27 cellular contexts compared by ENCODE assay signal in the genomic region with DNA sequence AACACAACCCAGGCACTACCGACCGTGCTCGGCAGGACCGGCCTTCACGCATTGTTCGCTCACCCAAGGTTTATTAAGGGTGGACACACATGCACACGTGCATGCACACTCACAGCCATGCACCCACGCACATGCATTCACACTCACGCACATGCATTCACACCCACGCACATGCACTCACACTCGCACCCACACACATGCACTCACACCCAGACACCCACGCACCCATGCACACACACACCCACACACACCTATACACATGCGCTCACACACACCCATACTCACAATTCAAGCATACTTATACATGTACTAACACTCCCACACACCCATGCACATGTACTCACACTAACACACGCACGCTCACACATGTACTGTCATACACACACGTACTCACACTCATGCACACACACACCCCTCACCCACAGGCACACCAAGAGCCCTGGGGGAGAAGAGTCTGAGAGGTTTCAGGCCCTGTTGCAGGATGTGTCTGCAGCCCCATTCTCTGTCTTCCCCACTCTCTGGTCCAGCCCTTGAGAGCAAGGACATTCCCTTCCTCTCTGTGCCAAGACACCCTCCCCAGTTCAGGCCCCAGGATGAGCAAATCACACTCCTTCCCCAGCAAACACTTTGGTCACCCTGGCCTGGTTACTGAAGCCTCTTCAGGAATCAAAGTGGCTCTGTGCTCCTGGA. TPM values are rescaled to one million over a fixed set of nuclear protein-coding genes. Genes with fewer than 3 reads are reported as not detected.
DNase-seq lines count a peak whose midpoint lies in the region; ATAC-seq and TF ChIP-seq lines count a peak whose summit lies in the region.
"Had no signal": no experiment of that assay in that cellular context is flagged by ENCODE, and none has a peak within 500 bp of the region (broad histone marks: within the 10 kb centered on the region; RNA-seq: fewer than 3 reads in every experiment).

No MANE protein-coding gene starts in this region.

- ATAC-seq in GM23338 (no peak), GM21423 (IDR thresholded peaks at IDR 0.05; ENCODE audit: unreplicated experiment) (no peak)
- ATAC-seq in central memory CD8-positive, alpha-beta T cell (replicated peaks; ENCODE audit: extremely low read depth, poor library complexity, severe bottlenecking), result no peak
- ATAC-seq: left lobe of liver had no signal

- H3K27me3 ChIP-seq in GM23338 (ENCODE audit: insufficient read depth) (no peaks in the 10 kb centered on the region), neural progenitor cell (no peaks in the 10 kb centered on the region)
- H3K27me3 ChIP-seq: BLaER1 had no signal

- H3K36me3 ChIP-seq in GM23338 (ENCODE audit: insufficient read depth), result no peaks in the 10 kb centered on the region
- no peaks in the 10 kb centered on the region for H3K36me3 ChIP-seq in neural progenitor cell
- H3K36me3 ChIP-seq: BLaER1, thoracic aorta had no signal

- peak overlapping the region; percentile 76; the same call in 1 of the 2 replicates for H2AFZ ChIP-seq in GM23338
- no peak overlapping the region for H2AFZ ChIP-seq in neural progenitor cell (replicated peaks)
- H2AFZ ChIP-seq: PC-9 had no signal

- H3K9ac ChIP-seq in neural progenitor cell, result no peak overlapping the region
- H3K9ac ChIP-seq: BLaER1 had no signal

- no peaks in the 10 kb centered on the region for H4K20me1 ChIP-seq in GM23338 (replicated peaks; ENCODE audit: insufficient read depth)
- H4K20me1 ChIP-seq in neural progenitor cell (ENCODE audit: low read depth), result no peaks in the 10 kb centered on the region
- H4K20me1 ChIP-seq: BLaER1 had no signal

- peaks cover 16% of the 10 kb centered on the region for H3K4me1 Mint-ChIP-seq in GM23338
- H3K4me1 Mint-ChIP-seq in central memory CD8-positive, alpha-beta T cell, result peaks cover 18% of the 10 kb centered on the region
- H3K4me1 Mint-ChIP-seq in neural progenitor cell, result peaks cover 14% of the 10 kb centered on the region
- H3K4me1 Mint-ChIP-seq: activated B cell treated with CpG ODN at 0.5 μM for 24 hours had no signal

- no peak overlapping the region for H3K27ac Mint-ChIP-seq in GM23338
- H3K27ac Mint-ChIP-seq in central memory CD8-positive, alpha-beta T cell (ENCODE audit: low read depth), result no peak overlapping the region
- H3K27ac Mint-ChIP-seq in neural progenitor cell, result peak overlapping the region; percentile 18
- H3K27ac Mint-ChIP-seq: activated B cell treated with CpG ODN at 0.5 μM for 24 hours; stimulated activated naive CD8-positive, alpha-beta T cell treated with anti-CD3 and anti-CD28 coated beads, Interleukin-15, Interleukin-2, amounts not matched to agents 100 ng/mL and 50 ng/mL, for 24 hours had no signal

- no peak overlapping the region for H3K27ac ChIP-seq in GM23338 (ENCODE audit: low read depth)
- no peak overlapping the region for H3K27ac ChIP-seq in neural progenitor cell
- H3K27ac ChIP-seq: BLaER1, PC-9, skin epidermis, thoracic aorta had no signal

- H3K4me3 ChIP-seq in GM23338 (no peak overlapping the region), neural progenitor cell (no peak overlapping the region)
- H3K4me3 ChIP-seq: BLaER1, PC-9, skin epidermis, thoracic aorta had no signal

- no peaks in the 10 kb centered on the region for H3K9me2 ChIP-seq in GM23338 (ENCODE audit: insufficient read depth)

- H3K79me2 ChIP-seq in GM23338 (replicated peaks; ENCODE audit: insufficient read depth) (no peaks in the 10 kb centered on the region), neural progenitor cell (ENCODE audit: low read depth) (no peaks in the 10 kb centered on the region)

- no peak overlapping the region for H3K4me2 ChIP-seq in GM23338
- no peak overlapping the region for H3K4me2 ChIP-seq in neural progenitor cell
- H3K4me2 ChIP-seq: BLaER1, PC-9 had no signal

- H3F3A ChIP-seq in GM23338 (replicated peaks; ENCODE audit: low read depth), result no peaks in the 10 kb centered on the region
- no peaks in the 10 kb centered on the region for H3F3A ChIP-seq in neural progenitor cell (ENCODE audit: low read depth)

- no peaks in the 10 kb centered on the region for H3K4me1 ChIP-seq in GM23338 (ENCODE audit: insufficient read depth)
- H3K4me1 ChIP-seq in neural progenitor cell, result no peaks in the 10 kb centered on the region
- H3K4me1 ChIP-seq: BLaER1 had no signal

- TF ChIP-seq CTCF in GM23338 (conservative IDR thresholded peaks at IDR 0.05; ENCODE audit: low read depth in 2 of 2), result no peak
- no peak for TF ChIP-seq CTCF in neural progenitor cell (IDR thresholded peaks at IDR 0.05)

- peaks cover 2% of the 10 kb centered on the region for H3K27me3 Mint-ChIP-seq in GM23338 (ENCODE audit: insufficient read depth, low read depth, poor library complexity)
- no peaks in the 10 kb centered on the region for H3K27me3 Mint-ChIP-seq in central memory CD8-positive, alpha-beta T cell
- H3K27me3 Mint-ChIP-seq in neural progenitor cell (ENCODE audit: insufficient read depth, low read depth), result peaks cover 9% of the 10 kb centered on the region
- H3K27me3 Mint-ChIP-seq: activated B cell treated with CpG ODN at 0.5 μM for 24 hours; stimulated activated naive CD8-positive, alpha-beta T cell treated with anti-CD3 and anti-CD28 coated beads, Interleukin-15, Interleukin-2, amounts not matched to agents 100 ng/mL and 50 ng/mL, for 24 hours had no signal

- no peak overlapping the region for H3K4me3 Mint-ChIP-seq in GM23338
- peak overlapping the region; percentile 18 for H3K4me3 Mint-ChIP-seq in central memory CD8-positive, alpha-beta T cell
- no peak overlapping the region for H3K4me3 Mint-ChIP-seq in neural progenitor cell
- H3K4me3 Mint-ChIP-seq: activated B cell treated with CpG ODN at 0.5 μM for 24 hours; stimulated activated naive CD8-positive, alpha-beta T cell treated with anti-CD3 and anti-CD28 coated beads, Interleukin-15, Interleukin-2, amounts not matched to agents 100 ng/mL and 50 ng/mL, for 24 hours had no signal

- H3K36me3 Mint-ChIP-seq in GM23338 (ENCODE audit: low read depth) (no peaks in the 10 kb centered on the region), neural progenitor cell (no peaks in the 10 kb centered on the region)
- no peaks in the 10 kb centered on the region for H3K36me3 Mint-ChIP-seq in central memory CD8-positive, alpha-beta T cell (ENCODE audit: insufficient read depth)

- DNase-seq in AG20443 (ENCODE audit: low spot score), result peak; percentile 20
- DNase-seq in GM23338 (ENCODE audit: low spot score), result no peak
- no peak for DNase-seq in central memory CD8-positive, alpha-beta T cell (ENCODE audit: low spot score in 2 of 2)
- no peak for DNase-seq in neural progenitor cell (ENCODE audit: low spot score)
- DNase-seq in 8988T, result no peak
- no peak for DNase-seq in Kasumi-1 (lab: John Stamatoyannopoulos, UW)
- DNase-seq: activated B cell treated with CpG ODN at 0.5 μM for 24 hours; activated CD4-positive, alpha-beta T cell treated with anti-CD3 and anti-CD28 coated beads, Interleukin-2, amount 50 U/mL, for 48 hours; activated CD8-positive, alpha-beta memory T cell treated with anti-CD3 and anti-CD28 coated beads, Interleukin-2, amount 50 U/mL, for 48 hours; central memory CD4-positive, alpha-beta T cell; COR-L47; dermis blood vessel endothelial cell; DMS53; hypothalamus; NCI-H1048; NCI-H1694 treated with DMSO at 0.1 percent for 48 hours; NCI-H2171; NCI-H526; occipital lobe; PC-9; Right ventricle myocardium superior had no signal

- no peaks in the 10 kb centered on the region for H3K9me3 ChIP-seq in neural progenitor cell (ENCODE audit: low read depth)
- H3K9me3 ChIP-seq: BLaER1, thoracic aorta had no signal

- no peaks in the 10 kb centered on the region for H3K9me3 Mint-ChIP-seq in GM23338
- no peaks in the 10 kb centered on the region for H3K9me3 Mint-ChIP-seq in central memory CD8-positive, alpha-beta T cell
- no peaks in the 10 kb centered on the region for H3K9me3 Mint-ChIP-seq in neural progenitor cell
- H3K9me3 Mint-ChIP-seq: activated B cell treated with CpG ODN at 0.5 μM for 24 hours; stimulated activated naive CD8-positive, alpha-beta T cell treated with anti-CD3 and anti-CD28 coated beads, Interleukin-15, Interleukin-2, amounts not matched to agents 100 ng/mL and 50 ng/mL, for 24 hours had no signal

TF ChIP-seq in GM23338, 12 proteins besides CTCF, POLR2A, EP300 and RAD21 (continues in another document):
- TF ChIP-seq STAT1 (IDR thresholded peaks at IDR 0.05; ENCODE audit: unreplicated experiment) (no peak), JUNB (IDR thresholded peaks at IDR 0.05; ENCODE audit: unreplicated experiment) (no peak), EZH2phosphoT487 (IDR thresholded peaks at IDR 0.05; ENCODE audit: unreplicated experiment) (no peak)
- TF ChIP-seq, protein P1, sequence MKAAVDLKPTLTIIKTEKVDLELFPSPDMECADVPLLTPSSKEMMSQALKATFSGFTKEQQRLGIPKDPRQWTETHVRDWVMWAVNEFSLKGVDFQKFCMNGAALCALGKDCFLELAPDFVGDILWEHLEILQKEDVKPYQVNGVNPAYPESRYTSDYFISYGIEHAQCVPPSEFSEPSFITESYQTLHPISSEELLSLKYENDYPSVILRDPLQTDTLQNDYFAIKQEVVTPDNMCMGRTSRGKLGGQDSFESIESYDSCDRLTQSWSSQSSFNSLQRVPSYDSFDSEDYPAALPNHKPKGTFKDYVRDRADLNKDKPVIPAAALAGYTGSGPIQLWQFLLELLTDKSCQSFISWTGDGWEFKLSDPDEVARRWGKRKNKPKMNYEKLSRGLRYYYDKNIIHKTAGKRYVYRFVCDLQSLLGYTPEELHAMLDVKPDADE (IDR thresholded peaks at IDR 0.05), result no peak

RNA-seq across cellular contexts. Expression of gene BCL11B, which starts 49.4 kb away (rescaled TPM):
- total RNA-seq in GM23338 (2014; rRNA removed; shearing (Covaris generic)), result 5.6 and 6.7 TPM in 2 replicates
- 2.4 and 2.7 TPM in 2 replicates for polyA plus RNA-seq in GM23338 (2016; fragmentation: Nextera tagmentation; extraction: Ambion mirVana)
- total RNA-seq in neural progenitor cell (ENCODE audit: low replicate concordance), result 1.3 and 1.5 TPM in 2 replicates
- total RNA-seq: PC-9 had no signal
